ENCODE assay signal across 19 cellular contexts in genomic region chr3:37198996-37199395, GRCh38. TPM values are rescaled to one million over a fixed set of nuclear protein-coding genes. Genes with fewer than 3 reads are reported as not detected.
DNase-seq lines count a peak whose midpoint lies in the region; ATAC-seq and TF ChIP-seq lines count a peak whose summit lies in the region.
"Had no signal": no experiment of that assay in that cellular context is flagged by ENCODE, and none has a peak within 500 bp of the region (broad histone marks: within the 10 kb centered on the region; RNA-seq: fewer than 3 reads in every experiment).

No MANE protein-coding gene starts in this region.

- H3K4me3 ChIP-seq in AG10803 (ENCODE audit: low read length) (no peak overlapping the region), PC-3 (ENCODE audit: low read length) (no peak overlapping the region), epithelial cell of proximal tubule (ENCODE audit: low read depth, low read length) (no peak overlapping the region), neural progenitor cell (no peak overlapping the region)
- H3K4me3 ChIP-seq: SK-N-MC had no signal

- H3K79me2 ChIP-seq in PC-3 (ENCODE audit: low read length) (no peaks in the 10 kb centered on the region), neural progenitor cell (ENCODE audit: low read depth) (no peaks in the 10 kb centered on the region)

- peak overlapping the region; percentile 57 for H3K4me3 Mint-ChIP-seq in neural progenitor cell
- H3K4me3 Mint-ChIP-seq: activated CD4-positive, alpha-beta memory T cell treated with anti-CD3 and anti-CD28 coated beads for 36 hours; activated naive CD8-positive, alpha-beta T cell treated with anti-CD3 and anti-CD28 coated beads, Interleukin-2, amount 50 U/mL, for 24 hours; endodermal cell; stimulated activated effector memory CD8-positive, alpha-beta T cell treated with anti-CD3 and anti-CD28 coated beads, Interleukin-12 subunit alpha, Interleukin-12 subunit beta, amount 100 ng/mL, for 72 hours had no signal

- no peaks in the 10 kb centered on the region for H3K27me3 ChIP-seq in PC-3 (ENCODE audit: low read length)
- no peaks in the 10 kb centered on the region for H3K27me3 ChIP-seq in neural progenitor cell

- H3K9ac ChIP-seq in PC-3 (ENCODE audit: low read length) (no peak overlapping the region), neural progenitor cell (no peak overlapping the region)

- H2AFZ ChIP-seq in PC-3 (ENCODE audit: low read length) = no peak overlapping the region
- no peak overlapping the region for H2AFZ ChIP-seq in neural progenitor cell (replicated peaks)

- H3K9me2 ChIP-seq in PC-3 (replicated peaks; ENCODE audit: low read length) = no peaks in the 10 kb centered on the region

- H3K4me2 ChIP-seq in PC-3 (ENCODE audit: low read length) (no peak overlapping the region), neural progenitor cell (no peak overlapping the region)

- no TSS peak for BruUV-seq in PC-3 (replicated peaks; lab: Mats Ljungman, UMichigan)

- H3K9me3 ChIP-seq in PC-3 (ENCODE audit: low read length) (no peaks in the 10 kb centered on the region), neural progenitor cell (ENCODE audit: low read depth) (no peaks in the 10 kb centered on the region)

- TF ChIP-seq CTCF in AG10803 (conservative IDR thresholded peaks at IDR 0.05; ENCODE audit: low read length) (no peak), PC-3 (conservative IDR thresholded peaks at IDR 0.05; ENCODE audit: low read depth, low read length) (no peak), epithelial cell of proximal tubule (conservative IDR thresholded peaks at IDR 0.05; ENCODE audit: low read depth, low read length) (no peak), neural progenitor cell (IDR thresholded peaks at IDR 0.05) (no peak)

- CTCF ChIA-PET in PC-3 (lab: Charles Lee) = no interaction called here

- H4K20me1 ChIP-seq in PC-3 (ENCODE audit: low read length) (no peaks in the 10 kb centered on the region), neural progenitor cell (ENCODE audit: low read depth) (no peaks in the 10 kb centered on the region)

- peak; percentile 76 for DNase-seq in AG10803 (ENCODE audit: low read depth)
- peak; percentile 29 for DNase-seq in PC-3
- peak; percentile 67 for DNase-seq in epithelial cell of proximal tubule (ENCODE audit: low read depth)
- DNase-seq in neural progenitor cell (ENCODE audit: low spot score) = no peak
- DNase-seq in LoVo (ENCODE audit: low spot score) = no peak
- no peak for DNase-seq in UCSD-AML1 (lab: John Stamatoyannopoulos, UW; ENCODE audit: unreplicated experiment)
- no peak for DNase-seq in T1000 (lab: John Stamatoyannopoulos, UW)
- DNase-seq: activated CD4-positive, alpha-beta memory T cell treated with anti-CD3 and anti-CD28 coated beads for 36 hours; activated naive CD8-positive, alpha-beta T cell treated with anti-CD3 and anti-CD28 coated beads, Interleukin-2, amount 50 U/mL, for 24 hours; cerebellar nuclear complex; COR-L47; endodermal cell; KG1; NCI-H146; small intestine had no signal

- H3K36me3 Mint-ChIP-seq in neural progenitor cell = peaks cover 1% of the 10 kb centered on the region
- H3K36me3 Mint-ChIP-seq: activated CD4-positive, alpha-beta memory T cell treated with anti-CD3 and anti-CD28 coated beads for 36 hours; stimulated activated effector memory CD8-positive, alpha-beta T cell treated with anti-CD3 and anti-CD28 coated beads, Interleukin-12 subunit alpha, Interleukin-12 subunit beta, amount 100 ng/mL, for 72 hours had no signal

- H3K27ac ChIP-seq in PC-3 (ENCODE audit: low read length) (peak overlapping the region; percentile 47), neural progenitor cell (no peak overlapping the region)
- H3K27ac ChIP-seq: HL-60, SK-N-MC had no signal

- H3F3A ChIP-seq in PC-3 (ENCODE audit: low read length, unreplicated experiment) (no peaks in the 10 kb centered on the region), neural progenitor cell (ENCODE audit: low read depth) (peaks cover 26% of the 10 kb centered on the region)

- peaks cover 4% of the 10 kb centered on the region for H3K9me3 Mint-ChIP-seq in neural progenitor cell
- H3K9me3 Mint-ChIP-seq: activated CD4-positive, alpha-beta memory T cell treated with anti-CD3 and anti-CD28 coated beads for 36 hours; activated naive CD8-positive, alpha-beta T cell treated with anti-CD3 and anti-CD28 coated beads, Interleukin-2, amount 50 U/mL, for 24 hours; endodermal cell; stimulated activated effector memory CD8-positive, alpha-beta T cell treated with anti-CD3 and anti-CD28 coated beads, Interleukin-12 subunit alpha, Interleukin-12 subunit beta, amount 100 ng/mL, for 72 hours had no signal

- peak overlapping the region; percentile 93 for H3K27ac Mint-ChIP-seq in neural progenitor cell
- H3K27ac Mint-ChIP-seq: activated CD4-positive, alpha-beta memory T cell treated with anti-CD3 and anti-CD28 coated beads for 36 hours; activated naive CD8-positive, alpha-beta T cell treated with anti-CD3 and anti-CD28 coated beads, Interleukin-2, amount 50 U/mL, for 24 hours; stimulated activated effector memory CD8-positive, alpha-beta T cell treated with anti-CD3 and anti-CD28 coated beads, Interleukin-12 subunit alpha, Interleukin-12 subunit beta, amount 100 ng/mL, for 72 hours had no signal

- H3K4me1 ChIP-seq in PC-3 (ENCODE audit: insufficient read depth, low read length) (peaks cover 3% of the 10 kb centered on the region; the same call in 1 of the 2 replicates), neural progenitor cell (peaks cover 27% of the 10 kb centered on the region)

- POLR2A ChIA-PET in PC-3 (lab: Charles Lee; ENCODE audit: unreplicated experiment) = no interaction called here

- no peaks in the 10 kb centered on the region for H3K36me3 ChIP-seq in PC-3 (ENCODE audit: low read depth, low read length)
- H3K36me3 ChIP-seq in neural progenitor cell = no peaks in the 10 kb centered on the region

- intact Hi-C loops in PC-3 (cut with micrococcal nuclease) = no loop called here

- peaks cover 9% of the 10 kb centered on the region for H3K27me3 Mint-ChIP-seq in neural progenitor cell (ENCODE audit: insufficient read depth, low read depth)
- H3K27me3 Mint-ChIP-seq: activated CD4-positive, alpha-beta memory T cell treated with anti-CD3 and anti-CD28 coated beads for 36 hours; activated naive CD8-positive, alpha-beta T cell treated with anti-CD3 and anti-CD28 coated beads, Interleukin-2, amount 50 U/mL, for 24 hours had no signal

- ATAC-seq in PC-3 = no peak
- ATAC-seq in GM19452 (IDR thresholded peaks at IDR 0.05; ENCODE audit: unreplicated experiment) = no peak
- ATAC-seq: activated naive CD8-positive, alpha-beta T cell treated with anti-CD3 and anti-CD28 coated beads, Interleukin-2, amount 50 U/mL, for 24 hours; stimulated activated effector memory CD8-positive, alpha-beta T cell treated with anti-CD3 and anti-CD28 coated beads, Interleukin-12 subunit alpha, Interleukin-12 subunit beta, amount 100 ng/mL, for 72 hours had no signal

- peaks cover 36% of the 10 kb centered on the region for H3K4me1 Mint-ChIP-seq in neural progenitor cell
- H3K4me1 Mint-ChIP-seq: activated naive CD8-positive, alpha-beta T cell treated with anti-CD3 and anti-CD28 coated beads, Interleukin-2, amount 50 U/mL, for 24 hours; stimulated activated effector memory CD8-positive, alpha-beta T cell treated with anti-CD3 and anti-CD28 coated beads, Interleukin-12 subunit alpha, Interleukin-12 subunit beta, amount 100 ng/mL, for 72 hours had no signal

RNA-seq across cellular contexts. Expression of gene LRRFIP2, which starts 24.6 kb away (rescaled TPM):
- total RNA-seq in PC-3 (2014; rRNA removed) = 54.7 and 69.1 TPM in 2 replicates
- 36.8 and 69.6 TPM in 2 replicates for total RNA-seq in epithelial cell of proximal tubule
- total RNA-seq in neural progenitor cell (ENCODE audit: low replicate concordance) = 29.5 and 36.7 TPM in 2 replicates

RNA-seq across cellular contexts. Expression of gene GOLGA4, which starts 44.1 kb away (rescaled TPM):
- total RNA-seq in PC-3 (2014; rRNA removed) (55.9 and 66.1 TPM in 2 replicates), epithelial cell of proximal tubule (30.8 and 40.5 TPM in 2 replicates), neural progenitor cell (ENCODE audit: low replicate concordance) (33.8 and 50.4 TPM in 2 replicates)

Comparison
In these comparisons a context has a peak if more than half of its experiments do, and no peak if none do; other contexts are left out.
1. DNase-seq: peak in AG10803 (single experiment), PC-3 (single experiment) and epithelial cell of proximal tubule (single experiment); none in neural progenitor cell (single experiment), LoVo (single experiment), UCSD-AML1 (single experiment) and T1000 (single experiment).